In genomic region chr18:48226401-48226800, GRCh38 we compare ENCODE assay signal across 20 cellular contexts.
DNase-seq lines count a peak whose midpoint lies in the region; ATAC-seq and TF ChIP-seq lines count a peak whose summit lies in the region.
"Had no signal": no experiment of that assay in that cellular context is flagged by ENCODE, and none has a peak within 500 bp of the region (broad histone marks: within the 10 kb centered on the region; RNA-seq: fewer than 3 reads in every experiment).

No MANE protein-coding gene starts in this region.

- CTCF ChIA-PET in activated CD4-positive, alpha-beta T cell treated with anti-CD3 and anti-CD28 coated beads, Interleukin-2, amount 10 ng/mL, durations not matched to agents 7 days and 5 days (lab: Charles Lee): interaction anchor here (0.6 to 1.4 kb wide), 2 partner anchors 266 to 514 kb away, joined by 3 read pairs; no protein-coding TSS in a partner anchor
- CTCF ChIA-PET in mammary epithelial cell (lab: Charles Lee; ENCODE audit: low non-redundant PET) (no interaction called here), MCF 10A (lab: Yijun Ruan, JAX) (interaction anchor here (1.1 to 1.4 kb wide), 2 partner anchors 196 to 218 kb away, joined by 4 read pairs; no protein-coding TSS in a partner anchor)

- no peak overlapping the region for H3K4me3 Mint-ChIP-seq in activated CD4-positive, alpha-beta T cell treated with anti-CD3 and anti-CD28 coated beads, Interleukin-2, amount 10 ng/mL, durations not matched to agents 7 days and 5 days
- no peak overlapping the region for H3K4me3 Mint-ChIP-seq in MCF 10A (ENCODE audit: unreplicated experiment)
- no peak overlapping the region for H3K4me3 Mint-ChIP-seq in dendritic cell treated with granulocyte-macrophage colony-stimulating factor and Interleukin-4, amounts not matched to agents 40 ng/mL and 50 ng/mL, for 4 days
- H3K4me3 Mint-ChIP-seq: CD8-positive, alpha-beta T cell; GM23338; HFFc6 had no signal

- H3K27me3 Mint-ChIP-seq in activated CD4-positive, alpha-beta T cell treated with anti-CD3 and anti-CD28 coated beads, Interleukin-2, amount 10 ng/mL, durations not matched to agents 7 days and 5 days: no peaks in the 10 kb centered on the region
- no peaks in the 10 kb centered on the region for H3K27me3 Mint-ChIP-seq in MCF 10A (ENCODE audit: insufficient read depth, unreplicated experiment)
- H3K27me3 Mint-ChIP-seq in dendritic cell treated with granulocyte-macrophage colony-stimulating factor and Interleukin-4, amounts not matched to agents 40 ng/mL and 50 ng/mL, for 4 days: no peaks in the 10 kb centered on the region

- no TSS peak for BruUV-seq in mammary epithelial cell (replicated peaks; lab: Mats Ljungman, UMichigan)
- BruUV-seq in MCF 10A (replicated peaks; lab: Mats Ljungman, UMichigan): no TSS peak

- no peaks in the 10 kb centered on the region for H3K9me3 ChIP-seq in mammary epithelial cell (replicated peaks; ENCODE audit: insufficient read depth, low read length)
- no peaks in the 10 kb centered on the region for H3K9me3 ChIP-seq in spleen
- H3K9me3 ChIP-seq: BLaER1 had no signal

- H3K36me3 Mint-ChIP-seq in activated CD4-positive, alpha-beta T cell treated with anti-CD3 and anti-CD28 coated beads, Interleukin-2, amount 10 ng/mL, durations not matched to agents 7 days and 5 days (ENCODE audit: low read depth): no peaks in the 10 kb centered on the region
- no peaks in the 10 kb centered on the region for H3K36me3 Mint-ChIP-seq in MCF 10A (ENCODE audit: insufficient read depth, unreplicated experiment)
- H3K36me3 Mint-ChIP-seq in dendritic cell treated with granulocyte-macrophage colony-stimulating factor and Interleukin-4, amounts not matched to agents 40 ng/mL and 50 ng/mL, for 4 days (ENCODE audit: low read depth): no peaks in the 10 kb centered on the region
- H3K36me3 Mint-ChIP-seq: CD8-positive, alpha-beta T cell had no signal

- POLR2A ChIA-PET in activated CD4-positive, alpha-beta T cell treated with anti-CD3 and anti-CD28 coated beads, Interleukin-2, amount 10 ng/mL, durations not matched to agents 7 days and 5 days (lab: Charles Lee): no interaction called here
- POLR2A ChIA-PET in MCF 10A (lab: Yijun Ruan, JAX): no interaction called here

- no peak for DNase-seq in activated CD4-positive, alpha-beta T cell treated with anti-CD3 and anti-CD28 coated beads, Interleukin-2, amount 10 ng/mL, durations not matched to agents 7 days and 5 days
- DNase-seq in activated CD4-positive, alpha-beta T cell treated with anti-CD3 and anti-CD28 coated beads, Interleukin-2, amount 50 U/mL, for 1 hour: no peak
- DNase-seq in mammary epithelial cell: peak; percentile 34
- DNase-seq in MCF 10A (ENCODE audit: unreplicated experiment): no peak
- no peak for DNase-seq in spleen
- DNase-seq in central memory CD4-positive, alpha-beta T cell: no peak
- DNase-seq: 8988T; Calu3; CD8-positive, alpha-beta T cell; DND-41; EL; H7; HFFc6; IMR-90 had no signal

- H3K4me3 ChIP-seq in mammary epithelial cell (replicated peaks in 1 of 3; ENCODE audit: insufficient read depth in 1 of 3, low read depth in 2 of 3, low read length in 3 of 3) (no peak overlapping the region), spleen (no peak overlapping the region)
- H3K4me3 ChIP-seq: BLaER1, GM12878, GM23338 had no signal

- peaks cover 54% of the 10 kb centered on the region for H3K4me1 ChIP-seq in mammary epithelial cell (ENCODE audit: insufficient read depth, low read length)
- H3K4me1 ChIP-seq in spleen: peaks cover 21 to 97% (median 52%) of the 10 kb centered on the region in 6 donors

- no peak for TF ChIP-seq POLR2A in spleen (IDR thresholded peaks at IDR 0.05)

- no peaks in the 10 kb centered on the region for H3K79me2 ChIP-seq in mammary epithelial cell (ENCODE audit: insufficient read depth, low read length)

- TF ChIP-seq CTCF in mammary epithelial cell (conservative IDR thresholded peaks at IDR 0.05 in 1 of 2, IDR thresholded peaks at IDR 0.05 in 1 of 2; ENCODE audit: extremely low read depth in 1 of 2, insufficient read depth in 1 of 2, low read depth in 1 of 2, low read length in 2 of 2) (no peak), MCF 10A (IDR thresholded peaks at IDR 0.05; ENCODE audit: unreplicated experiment) (no peak), spleen (IDR thresholded peaks at IDR 0.05 in 8 of 11, conservative IDR thresholded peaks at IDR 0.05 in 3 of 11) (no peak)

- peaks cover 51% of the 10 kb centered on the region for H3K4me1 Mint-ChIP-seq in activated CD4-positive, alpha-beta T cell treated with anti-CD3 and anti-CD28 coated beads, Interleukin-2, amount 10 ng/mL, durations not matched to agents 7 days and 5 days
- H3K4me1 Mint-ChIP-seq in MCF 10A (ENCODE audit: insufficient read depth, unreplicated experiment): peaks cover 29% of the 10 kb centered on the region
- peaks cover 43% of the 10 kb centered on the region for H3K4me1 Mint-ChIP-seq in dendritic cell treated with granulocyte-macrophage colony-stimulating factor and Interleukin-4, amounts not matched to agents 40 ng/mL and 50 ng/mL, for 4 days (ENCODE audit: low read depth)

- H3K9me3 Mint-ChIP-seq in activated CD4-positive, alpha-beta T cell treated with anti-CD3 and anti-CD28 coated beads, Interleukin-2, amount 10 ng/mL, durations not matched to agents 7 days and 5 days: no peaks in the 10 kb centered on the region
- no peaks in the 10 kb centered on the region for H3K9me3 Mint-ChIP-seq in MCF 10A (ENCODE audit: unreplicated experiment)
- H3K9me3 Mint-ChIP-seq in dendritic cell treated with granulocyte-macrophage colony-stimulating factor and Interleukin-4, amounts not matched to agents 40 ng/mL and 50 ng/mL, for 4 days: no peaks in the 10 kb centered on the region
- H3K9me3 Mint-ChIP-seq: CD8-positive, alpha-beta T cell; GM23338; HFFc6 had no signal

- no peak overlapping the region for H3K4me2 ChIP-seq in mammary epithelial cell (ENCODE audit: insufficient read depth, low read depth, low read length)
- H3K4me2 ChIP-seq: BLaER1, GM23338 had no signal

- H3K27me3 ChIP-seq in mammary epithelial cell (ENCODE audit: insufficient read depth, low read length): no peaks in the 10 kb centered on the region
- peaks cover 0 to 8% (median 0%) of the 10 kb centered on the region in 7 donors for H3K27me3 ChIP-seq in spleen (replicated peaks in 1 of 7)
- H3K27me3 ChIP-seq: BLaER1 had no signal

- no peaks in the 10 kb centered on the region for H4K20me1 ChIP-seq in mammary epithelial cell (ENCODE audit: insufficient read depth, low read length)
- H4K20me1 ChIP-seq: BLaER1 had no signal

- H3K36me3 ChIP-seq in mammary epithelial cell (ENCODE audit: insufficient read depth, low read length) (no peaks in the 10 kb centered on the region), spleen (no peaks in the 10 kb centered on the region)
- H3K36me3 ChIP-seq: BLaER1 had no signal

- WGBS in mammary epithelial cell (ENCODE audit: low coverage, missing lambda C conversion rate): 82% methylated on average over 1 of the region's 1 CpG
- 88 to 100% (median 93%) methylated on average over 1 of the region's 1 CpG for WGBS in spleen, 5 donors

- dilution Hi-C loops in mammary epithelial cell (cut with HindIII; ENCODE audit: low sequenced_read_pairs): no loop called here

- no peak overlapping the region for H2AFZ ChIP-seq in mammary epithelial cell (ENCODE audit: low read depth, low read length)
- H2AFZ ChIP-seq: GM23338 had no signal

- no peak overlapping the region for H3K27ac ChIP-seq in mammary epithelial cell (ENCODE audit: insufficient read depth, low read depth, low read length)
- H3K27ac ChIP-seq in spleen: peak overlapping the region in 6 of 8 donors; percentile 13 to 80 (median 69)
- H3K27ac ChIP-seq: BLaER1 had no signal

- ATAC-seq in GM21390 (IDR thresholded peaks at IDR 0.05; ENCODE audit: unreplicated experiment): no peak
- ATAC-seq: CD8-positive, alpha-beta T cell; GM12878; GM23338; HCT116 had no signal

- no peak overlapping the region for H3K9ac ChIP-seq in mammary epithelial cell (ENCODE audit: insufficient read depth, low read length)
- H3K9ac ChIP-seq: BLaER1 had no signal

- intact Hi-C loops in mammary epithelial cell (cut with micrococcal nuclease): no loop called here
- intact Hi-C loops in MCF 10A (cut with micrococcal nuclease): loop anchor here (10.0 kb wide), 1 partner anchor 418 kb away; no protein-coding TSS in a partner anchor
- intact Hi-C loops in dendritic cell treated with granulocyte-macrophage colony-stimulating factor and Interleukin-4, amounts not matched to agents 40 ng/mL and 50 ng/mL, for 4 days (cut with micrococcal nuclease): loop anchor here (10.0 kb wide), 1 partner anchor 62 kb away; no protein-coding TSS in a partner anchor
- intact Hi-C loops in spleen (cut with DNase I; ENCODE audit: low total_unique reads): no loop called here

- peak overlapping the region; percentile 69 for H3K27ac Mint-ChIP-seq in activated CD4-positive, alpha-beta T cell treated with anti-CD3 and anti-CD28 coated beads, Interleukin-2, amount 10 ng/mL, durations not matched to agents 7 days and 5 days
- H3K27ac Mint-ChIP-seq in MCF 10A (ENCODE audit: low read depth, unreplicated experiment): no peak overlapping the region
- peak overlapping the region; percentile 12 for H3K27ac Mint-ChIP-seq in dendritic cell treated with granulocyte-macrophage colony-stimulating factor and Interleukin-4, amounts not matched to agents 40 ng/mL and 50 ng/mL, for 4 days
- H3K27ac Mint-ChIP-seq: CD8-positive, alpha-beta T cell; GM23338; HFFc6 had no signal

- in situ Hi-C loops in mammary epithelial cell (cut with MboI; ENCODE audit: low sequenced_read_pairs in 2 of 2): loop anchor here in 1 of 2 donors (10.0 kb wide), 1 partner anchor 192 kb away; no protein-coding TSS in a partner anchor

Comparison
In these comparisons a context has a peak if more than half of its experiments do, and no peak if none do; other contexts are left out.
1. intact Hi-C loops: an anchor here in MCF 10A (10.0 kb wide) and dendritic cell treated with granulocyte-macrophage colony-stimulating factor and Interleukin-4, amounts not matched to agents 40 ng/mL and 50 ng/mL, for 4 days (10.0 kb wide); none called in mammary epithelial cell and spleen.